8 cellular contexts compared by ENCODE assay signal in genomic region chr11:64230985-64231365, GRCh38. TPM values are rescaled to one million over a fixed set of nuclear protein-coding genes. Genes with fewer than 3 reads are reported as not detected.
DNase-seq lines count a peak whose midpoint lies in the region; ATAC-seq and TF ChIP-seq lines count a peak whose summit lies in the region.

No MANE protein-coding gene starts in this region.

- H3K36me3 Mint-ChIP-seq in activated T-cell treated with anti-CD3 and anti-CD28 coated beads, Interleukin-2, amount 50 U/mL, for 4 hours (ENCODE audit: insufficient read depth): no peaks in the 10 kb centered on the region
- H3K36me3 Mint-ChIP-seq in activated T-helper 1 cell treated with anti-CD3 and anti-CD28 coated beads, Interleukin-12 subunit alpha, Interleukin-12 subunit beta, Interleukin-2, Interleukin-4 antibody, amounts not matched to agents 30 ng/mL and 10 ng/mL and 1 ng/mL, durations not matched to agents 14 hours and 24 hours and 36 hours (ENCODE audit: low read depth): peaks cover 1% of the 10 kb centered on the region

- peaks cover 7 to 72% (median 58%) of the 10 kb centered on the region in 4 donors for H3K4me1 ChIP-seq in tibial artery

- peak overlapping the region; percentile 88 to 92 for H3K27ac ChIP-seq in tibial artery

- no peaks in the 10 kb centered on the region for H3K9me3 ChIP-seq in tibial artery

- no peaks in the 10 kb centered on the region for H3K27me3 Mint-ChIP-seq in activated T-cell treated with anti-CD3 and anti-CD28 coated beads, Interleukin-2, amount 50 U/mL, for 4 hours (ENCODE audit: low read depth)
- H3K27me3 Mint-ChIP-seq in activated T-helper 1 cell treated with anti-CD3 and anti-CD28 coated beads, Interleukin-12 subunit alpha, Interleukin-12 subunit beta, Interleukin-2, Interleukin-4 antibody, amounts not matched to agents 30 ng/mL and 10 ng/mL and 1 ng/mL, durations not matched to agents 14 hours and 24 hours and 36 hours (ENCODE audit: insufficient read depth): no peaks in the 10 kb centered on the region

- H3K36me3 ChIP-seq in kidney epithelial cell (ENCODE audit: control insufficient read depth, insufficient read depth, low read length) (no peaks in the 10 kb centered on the region), tibial artery (peaks cover 0 to 3% (median 0%) of the 10 kb centered on the region in 3 donors)

- no peak for ATAC-seq in activated T-cell treated with anti-CD3 and anti-CD28 coated beads, Interleukin-2, amount 50 U/mL, for 4 hours
- ATAC-seq in GM18498 (IDR thresholded peaks at IDR 0.05; ENCODE audit: unreplicated experiment) (no peak), HG03378 (IDR thresholded peaks at IDR 0.05; ENCODE audit: unreplicated experiment) (no peak)

- peak overlapping the region; percentile 55 for H3K4me3 ChIP-seq in kidney epithelial cell (ENCODE audit: low read depth, low read length)
- H3K4me3 ChIP-seq in tibial artery: peak overlapping the region; percentile 58 to 82

- TF ChIP-seq CTCF in kidney epithelial cell (IDR thresholded peaks at IDR 0.05; ENCODE audit: insufficient read depth, low read length, poor library complexity, severe bottlenecking): no peak
- no peak for TF ChIP-seq CTCF in tibial artery (IDR thresholded peaks at IDR 0.05)

- DNase-seq in activated T-cell treated with anti-CD3 and anti-CD28 coated beads, Interleukin-2, amount 50 U/mL, for 4 hours: no peak
- DNase-seq in activated T-cell treated with anti-CD3 and anti-CD28 coated beads, Interleukin-2, amount 50 U/mL, for 48 hours: no peak
- no peak for DNase-seq in activated T-helper 1 cell treated with anti-CD3 and anti-CD28 coated beads, Interleukin-12 subunit alpha, Interleukin-12 subunit beta, Interleukin-2, Interleukin-4 antibody, amounts not matched to agents 30 ng/mL and 10 ng/mL and 1 ng/mL, durations not matched to agents 14 hours and 24 hours and 36 hours (ENCODE audit: low spot score)
- DNase-seq in kidney epithelial cell (ENCODE audit: low read depth) (no peak), tibial artery (no peak), inferior parietal cortex (ENCODE audit: extremely low spot score) (no peak)

- peak overlapping the region; percentile 44 for H3K27ac Mint-ChIP-seq in activated T-helper 1 cell treated with anti-CD3 and anti-CD28 coated beads, Interleukin-12 subunit alpha, Interleukin-12 subunit beta, Interleukin-2, Interleukin-4 antibody, amounts not matched to agents 30 ng/mL and 10 ng/mL and 1 ng/mL, durations not matched to agents 14 hours and 24 hours and 36 hours

- intact Hi-C loops in activated T-helper 1 cell treated with anti-CD3 and anti-CD28 coated beads, Interleukin-12 subunit alpha, Interleukin-12 subunit beta, Interleukin-2, Interleukin-4 antibody, amounts not matched to agents 30 ng/mL and 10 ng/mL and 1 ng/mL, durations not matched to agents 14 hours and 24 hours and 36 hours (cut with micrococcal nuclease): loop anchor here (1.0 kb wide), 8 partner anchors 10 to 257 kb away; partner anchors contain the start of genes BAD, COX8A, ESRRA and FKBP2
- intact Hi-C loops in tibial artery (cut with DNase I; ENCODE audit: low total_unique reads): no loop called here

- peaks cover 55% of the 10 kb centered on the region for H3K4me1 Mint-ChIP-seq in activated T-cell treated with anti-CD3 and anti-CD28 coated beads, Interleukin-2, amount 50 U/mL, for 4 hours (ENCODE audit: low read depth)
- H3K4me1 Mint-ChIP-seq in activated T-helper 1 cell treated with anti-CD3 and anti-CD28 coated beads, Interleukin-12 subunit alpha, Interleukin-12 subunit beta, Interleukin-2, Interleukin-4 antibody, amounts not matched to agents 30 ng/mL and 10 ng/mL and 1 ng/mL, durations not matched to agents 14 hours and 24 hours and 36 hours (ENCODE audit: low read depth): peaks cover 28% of the 10 kb centered on the region

- H3K4me3 Mint-ChIP-seq in activated T-cell treated with anti-CD3 and anti-CD28 coated beads, Interleukin-2, amount 50 U/mL, for 4 hours: peak overlapping the region; percentile 83
- H3K4me3 Mint-ChIP-seq in activated T-helper 1 cell treated with anti-CD3 and anti-CD28 coated beads, Interleukin-12 subunit alpha, Interleukin-12 subunit beta, Interleukin-2, Interleukin-4 antibody, amounts not matched to agents 30 ng/mL and 10 ng/mL and 1 ng/mL, durations not matched to agents 14 hours and 24 hours and 36 hours: peak overlapping the region; percentile 88

- H3K27me3 ChIP-seq in kidney epithelial cell (ENCODE audit: control insufficient read depth, insufficient read depth, low read length) (no peaks in the 10 kb centered on the region), tibial artery (no peaks in the 10 kb centered on the region)

- H3K9me3 Mint-ChIP-seq in activated T-cell treated with anti-CD3 and anti-CD28 coated beads, Interleukin-2, amount 50 U/mL, for 4 hours: no peaks in the 10 kb centered on the region
- H3K9me3 Mint-ChIP-seq in activated T-helper 1 cell treated with anti-CD3 and anti-CD28 coated beads, Interleukin-12 subunit alpha, Interleukin-12 subunit beta, Interleukin-2, Interleukin-4 antibody, amounts not matched to agents 30 ng/mL and 10 ng/mL and 1 ng/mL, durations not matched to agents 14 hours and 24 hours and 36 hours: no peaks in the 10 kb centered on the region

RNA-seq across cellular contexts. Expression of gene DNAJC4, which starts 0.6 kb away (rescaled TPM):
- total RNA-seq in activated T-cell treated with anti-CD3 and anti-CD28 coated beads, Interleukin-2, amount 50 U/mL, for 4 hours: 10 to 100 TPM; 15.0 to 16.6 (median 16.1) TPM
- 18.4 and 19.8 TPM in 2 replicates for total RNA-seq in activated T-helper 1 cell treated with anti-CD3 and anti-CD28 coated beads, Interleukin-12 subunit alpha, Interleukin-12 subunit beta, Interleukin-2, Interleukin-4 antibody, amounts not matched to agents 30 ng/mL and 10 ng/mL and 1 ng/mL, durations not matched to agents 14 hours and 24 hours and 36 hours
- 14.8 and 21.7 TPM in 2 replicates for total RNA-seq in kidney epithelial cell

RNA-seq across cellular contexts. Expression of gene VEGFB, which starts 3.4 kb away (rescaled TPM):
- total RNA-seq in activated T-cell treated with anti-CD3 and anti-CD28 coated beads, Interleukin-2, amount 50 U/mL, for 4 hours: 10 to 100 TPM; 41.5 to 75.6 (median 53.2) TPM
- total RNA-seq in activated T-helper 1 cell treated with anti-CD3 and anti-CD28 coated beads, Interleukin-12 subunit alpha, Interleukin-12 subunit beta, Interleukin-2, Interleukin-4 antibody, amounts not matched to agents 30 ng/mL and 10 ng/mL and 1 ng/mL, durations not matched to agents 14 hours and 24 hours and 36 hours: 55.5 and 60.2 TPM in 2 replicates
- 54.7 and 61.4 TPM in 2 replicates for total RNA-seq in kidney epithelial cell

RNA-seq across cellular contexts. Expression of gene NUDT22, which starts 4.9 kb away (rescaled TPM):
- 10 to 100 TPM; 82.4 to 88.3 (median 86.1) TPM for total RNA-seq in activated T-cell treated with anti-CD3 and anti-CD28 coated beads, Interleukin-2, amount 50 U/mL, for 4 hours
- 74.9 and 79.4 TPM in 2 replicates for total RNA-seq in activated T-helper 1 cell treated with anti-CD3 and anti-CD28 coated beads, Interleukin-12 subunit alpha, Interleukin-12 subunit beta, Interleukin-2, Interleukin-4 antibody, amounts not matched to agents 30 ng/mL and 10 ng/mL and 1 ng/mL, durations not matched to agents 14 hours and 24 hours and 36 hours
- 50.7 and 61.1 TPM in 2 replicates for total RNA-seq in kidney epithelial cell

RNA-seq across cellular contexts. Expression of gene TRPT1, which starts 5.0 kb away (rescaled TPM):
- 10 to 100 TPM; 24.3 to 31.0 (median 28.6) TPM for total RNA-seq in activated T-cell treated with anti-CD3 and anti-CD28 coated beads, Interleukin-2, amount 50 U/mL, for 4 hours
- 30.3 and 35.5 TPM in 2 replicates for total RNA-seq in activated T-helper 1 cell treated with anti-CD3 and anti-CD28 coated beads, Interleukin-12 subunit alpha, Interleukin-12 subunit beta, Interleukin-2, Interleukin-4 antibody, amounts not matched to agents 30 ng/mL and 10 ng/mL and 1 ng/mL, durations not matched to agents 14 hours and 24 hours and 36 hours
- total RNA-seq in kidney epithelial cell: 59.8 and 77.1 TPM in 2 replicates

RNA-seq across cellular contexts. Expression of gene FKBP2, which starts 9.9 kb away (rescaled TPM):
- 10 to 100 TPM; 43.3 to 48.9 (median 44.4) TPM for total RNA-seq in activated T-cell treated with anti-CD3 and anti-CD28 coated beads, Interleukin-2, amount 50 U/mL, for 4 hours
- total RNA-seq in activated T-helper 1 cell treated with anti-CD3 and anti-CD28 coated beads, Interleukin-12 subunit alpha, Interleukin-12 subunit beta, Interleukin-2, Interleukin-4 antibody, amounts not matched to agents 30 ng/mL and 10 ng/mL and 1 ng/mL, durations not matched to agents 14 hours and 24 hours and 36 hours: 32.6 and 34.3 TPM in 2 replicates
- 61.1 and 110 TPM in 2 replicates for total RNA-seq in kidney epithelial cell
